Comparison of ENCODE assay signal across 16 cellular contexts in genomic region chr15:33912326-33912725, GRCh38. TPM values are rescaled to one million over a fixed set of nuclear protein-coding genes. Genes with fewer than 3 reads are reported as not detected.
A peak's percentile ranks its signal among the peaks of the same experiment; 100 is the strongest.
DNase-seq lines count a peak whose midpoint lies in the region; ATAC-seq and TF ChIP-seq lines count a peak whose summit lies in the region.
"Had no signal": no experiment of that assay in that cellular context is flagged by ENCODE, and none has a peak within 500 bp of the region (broad histone marks: within the 10 kb centered on the region; RNA-seq: fewer than 3 reads in every experiment).

No MANE protein-coding gene starts in this region.

- POLR2A ChIA-PET in activated CD4-positive, alpha-beta T cell treated with anti-CD3 and anti-CD28 coated beads for 36 hours (lab: Charles Lee), result no interaction called here

- TF ChIP-seq EP300 in suprapubic skin (IDR thresholded peaks at IDR 0.05), result no peak

- DNase-seq in NCI-H345 treated with DMSO at 0.1 percent for 48 hours (lab: John Stamatoyannopoulos, UW; ENCODE audit: unreplicated experiment) (peak; percentile 1), NCI-H345 (lab: John Stamatoyannopoulos, UW) (no peak), DMS53 treated with DMSO at 0.1 percent for 48 hours (lab: John Stamatoyannopoulos, UW; ENCODE audit: unreplicated experiment) (peak; percentile 6), NCI-H524 (lab: John Stamatoyannopoulos, UW) (peak; percentile 34 to 71), left lobe of liver (ENCODE audit: low spot score) (no peak), suprapubic skin (ENCODE audit: low spot score in 2 of 2) (no peak), ascending aorta (ENCODE audit: low spot score in 2 of 2) (no peak)
- DNase-seq in activated CD4-positive, alpha-beta T cell treated with anti-CD3 and anti-CD28 coated beads for 36 hours, result no peak
- DNase-seq: ACHN; CD4-positive, CD25-positive, alpha-beta regulatory T cell; DMS79; GOT3 had no signal

- peak; percentile 37 for ATAC-seq in left lobe of liver
- ATAC-seq in activated CD4-positive, alpha-beta T cell treated with anti-CD3 and anti-CD28 coated beads for 36 hours, result no peak

- peaks cover 1% of the 10 kb centered on the region for H3K36me3 Mint-ChIP-seq in activated CD4-positive, alpha-beta T cell treated with anti-CD3 and anti-CD28 coated beads for 36 hours (ENCODE audit: low read depth)
- H3K36me3 Mint-ChIP-seq: CD4-positive, CD25-positive, alpha-beta regulatory T cell had no signal

- H3K9me3 Mint-ChIP-seq in activated CD4-positive, alpha-beta T cell treated with anti-CD3 and anti-CD28 coated beads for 36 hours (ENCODE audit: low read depth), result no peaks in the 10 kb centered on the region

- H3K27ac ChIP-seq in suprapubic skin (no peak overlapping the region), ascending aorta (no peak overlapping the region)
- H3K27ac ChIP-seq: BLaER1 treated with 17β-estradiol and CSF1 and Interleukin-3, amounts not matched to agents 10 nM and 100 nM had no signal

- H3K27ac Mint-ChIP-seq in activated CD4-positive, alpha-beta T cell treated with anti-CD3 and anti-CD28 coated beads for 36 hours, result no peak overlapping the region
- H3K27ac Mint-ChIP-seq: CD4-positive, CD25-positive, alpha-beta regulatory T cell had no signal

- no peaks in the 10 kb centered on the region for H3K4me1 ChIP-seq in suprapubic skin
- H3K4me1 ChIP-seq in ascending aorta, result no peaks in the 10 kb centered on the region

- H3K4me3 ChIP-seq in suprapubic skin (no peak overlapping the region), ascending aorta (no peak overlapping the region)
- H3K4me3 ChIP-seq: BLaER1 treated with 17β-estradiol and CSF1 and Interleukin-3, amounts not matched to agents 10 nM and 100 nM; HAP-1 had no signal

- no peaks in the 10 kb centered on the region for H3K36me3 ChIP-seq in suprapubic skin
- no peaks in the 10 kb centered on the region for H3K36me3 ChIP-seq in ascending aorta
- H3K36me3 ChIP-seq: BLaER1 treated with 17β-estradiol and CSF1 and Interleukin-3, amounts not matched to agents 10 nM and 100 nM; HAP-1 had no signal

- intact Hi-C loops in ascending aorta (cut with DNase I), result no loop called here
- intact Hi-C loops in activated CD4-positive, alpha-beta T cell treated with anti-CD3 and anti-CD28 coated beads for 36 hours (cut with DNase I, micrococcal nuclease), result no loop called here

- CTCF ChIA-PET in activated CD4-positive, alpha-beta T cell treated with anti-CD3 and anti-CD28 coated beads for 36 hours (lab: Charles Lee), result no interaction called here

- no peak overlapping the region for H3K4me3 Mint-ChIP-seq in activated CD4-positive, alpha-beta T cell treated with anti-CD3 and anti-CD28 coated beads for 36 hours
- H3K4me3 Mint-ChIP-seq: CD4-positive, CD25-positive, alpha-beta regulatory T cell had no signal

- H3K9me3 ChIP-seq in suprapubic skin, result no peaks in the 10 kb centered on the region
- no peaks in the 10 kb centered on the region for H3K9me3 ChIP-seq in ascending aorta
- H3K9me3 ChIP-seq: HAP-1 had no signal

- H3K27me3 ChIP-seq in suprapubic skin (no peaks in the 10 kb centered on the region), ascending aorta (no peaks in the 10 kb centered on the region)
- H3K27me3 ChIP-seq: BLaER1 treated with 17β-estradiol and CSF1 and Interleukin-3, amounts not matched to agents 10 nM and 100 nM had no signal

- TF ChIP-seq CTCF in suprapubic skin (IDR thresholded peaks at IDR 0.05), result no peak
- TF ChIP-seq CTCF in ascending aorta (IDR thresholded peaks at IDR 0.05), result no peak

- no peak for TF ChIP-seq POLR2A in suprapubic skin (IDR thresholded peaks at IDR 0.05)

- H3K4me1 Mint-ChIP-seq in activated CD4-positive, alpha-beta T cell treated with anti-CD3 and anti-CD28 coated beads for 36 hours, result peaks cover 5% of the 10 kb centered on the region

- H3K27me3 Mint-ChIP-seq in activated CD4-positive, alpha-beta T cell treated with anti-CD3 and anti-CD28 coated beads for 36 hours, result no peaks in the 10 kb centered on the region
- H3K27me3 Mint-ChIP-seq: CD4-positive, CD25-positive, alpha-beta regulatory T cell had no signal

RNA-seq across cellular contexts. Expression of gene CHRM5, which starts 56.0 kb away (rescaled TPM):
- total RNA-seq in left lobe of liver, result not detected
- total RNA-seq in suprapubic skin, result not detected
- not detected for total RNA-seq in ascending aorta
- not detected for total RNA-seq in activated CD4-positive, alpha-beta T cell treated with anti-CD3 and anti-CD28 coated beads for 36 hours
- total RNA-seq: CD4-positive, CD25-positive, alpha-beta regulatory T cell; G401; HT-29 had no signal

Comparison
In these comparisons a context has a peak if more than half of its experiments do, and no peak if none do; other contexts are left out.
1. DNase-seq: peak in NCI-H345 treated with DMSO at 0.1 percent for 48 hours (single experiment), DMS53 treated with DMSO at 0.1 percent for 48 hours (single experiment) and NCI-H524 (2 of 2); none in NCI-H345 (single experiment), left lobe of liver (single experiment), suprapubic skin (0 of 2), ascending aorta (0 of 2) and activated CD4-positive, alpha-beta T cell treated with anti-CD3 and anti-CD28 coated beads for 36 hours (single experiment).